ENCODE assay signal across 9 cellular contexts in the genomic region with DNA sequence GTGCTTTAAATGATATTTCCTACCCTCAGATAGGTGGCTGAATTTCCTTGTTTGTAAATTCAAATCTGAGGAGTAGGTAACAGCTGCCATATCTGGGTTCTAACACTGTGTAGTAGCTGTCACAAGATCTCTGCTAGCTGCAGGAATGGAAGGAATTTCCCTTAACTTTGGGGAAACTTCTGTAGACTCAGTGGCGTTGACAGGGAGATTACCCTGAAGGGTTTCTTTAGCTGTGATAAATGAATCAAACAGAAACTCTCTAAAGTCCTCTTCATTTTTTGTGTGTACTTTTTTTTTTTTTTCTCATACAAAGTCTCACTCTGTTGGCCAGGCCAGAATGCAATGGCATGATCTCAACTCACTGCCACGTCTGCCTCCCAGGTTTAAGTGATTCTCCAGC. TPM values are rescaled to one million over a fixed set of nuclear protein-coding genes. Genes with fewer than 3 reads are reported as not detected.
DNase-seq lines count a peak whose midpoint lies in the region; ATAC-seq and TF ChIP-seq lines count a peak whose summit lies in the region.
"Had no signal": no experiment of that assay in that cellular context is flagged by ENCODE, and none has a peak within 500 bp of the region (broad histone marks: within the 10 kb centered on the region; RNA-seq: fewer than 3 reads in every experiment).

No MANE protein-coding gene starts in this region.

- intact Hi-C loops in gastrocnemius medialis (cut with DNase I; ENCODE audit: low total_unique reads), result no loop called here
- intact Hi-C loops in adrenal gland (cut with DNase I), result no loop called here

- TF ChIP-seq POLR2A in gastrocnemius medialis (IDR thresholded peaks at IDR 0.05) (no peak), adrenal gland (IDR thresholded peaks at IDR 0.05) (no peak)

- TF ChIP-seq CTCF in gastrocnemius medialis (IDR thresholded peaks at IDR 0.05 in 4 of 5, conservative IDR thresholded peaks at IDR 0.05 in 1 of 5) (no peak), adrenal gland (IDR thresholded peaks at IDR 0.05) (no peak)

- H3K4me1 Mint-ChIP-seq in CD4-positive, CD25-positive, alpha-beta regulatory T cell, result peaks cover 11 to 16% (median 15%) of the 10 kb centered on the region in 4 donors

- H3K27me3 Mint-ChIP-seq in CD4-positive, CD25-positive, alpha-beta regulatory T cell, result no peaks in the 10 kb centered on the region

- no peak overlapping the region for H3K4me3 Mint-ChIP-seq in CD4-positive, CD25-positive, alpha-beta regulatory T cell

- no peak for ATAC-seq in CD4-positive, CD25-positive, alpha-beta regulatory T cell (ENCODE audit: low read depth in 2 of 2)
- ATAC-seq in GM19023 (IDR thresholded peaks at IDR 0.05; ENCODE audit: unreplicated experiment) (peak; percentile 69), HG03460 (IDR thresholded peaks at IDR 0.05; ENCODE audit: unreplicated experiment) (peak; percentile 51), gastrocnemius medialis (no peak)

- H3K27me3 ChIP-seq in CD4-positive, CD25-positive, alpha-beta regulatory T cell (ENCODE audit: control insufficient read depth, insufficient read depth, low read length), result no peaks in the 10 kb centered on the region
- H3K27me3 ChIP-seq in gastrocnemius medialis (no peaks in the 10 kb centered on the region), adrenal gland (no peaks in the 10 kb centered on the region), MG63 (no peaks in the 10 kb centered on the region)

- peaks cover 8% of the 10 kb centered on the region for H3K4me1 ChIP-seq in CD4-positive, CD25-positive, alpha-beta regulatory T cell (ENCODE audit: control insufficient read depth, insufficient read depth, low read length, poor library complexity, severe bottlenecking)
- H3K4me1 ChIP-seq in gastrocnemius medialis (no peaks in the 10 kb centered on the region), adrenal gland (replicated peaks in 1 of 2) (no peaks in the 10 kb centered on the region)

- no peak overlapping the region for H3K27ac ChIP-seq in CD4-positive, CD25-positive, alpha-beta regulatory T cell (ENCODE audit: insufficient read depth, low read length, poor library complexity, severe bottlenecking)
- no peak overlapping the region for H3K27ac ChIP-seq in gastrocnemius medialis
- H3K27ac ChIP-seq in adrenal gland, result no peak overlapping the region

- H3K9me3 ChIP-seq in CD4-positive, CD25-positive, alpha-beta regulatory T cell (ENCODE audit: control insufficient read depth in 2 of 2, low read length in 2 of 2), result no peaks in the 10 kb centered on the region
- no peaks in the 10 kb centered on the region for H3K9me3 ChIP-seq in gastrocnemius medialis
- H3K9me3 ChIP-seq in adrenal gland (replicated peaks in 1 of 3), result no peaks in the 10 kb centered on the region
- no peaks in the 10 kb centered on the region for H3K9me3 ChIP-seq in MG63

- no peak for DNase-seq in CD4-positive, CD25-positive, alpha-beta regulatory T cell
- peak; percentile 52 for DNase-seq in epidermal melanocyte (ENCODE audit: insufficient read length, low spot score)
- no peak for DNase-seq in gastrocnemius medialis
- no peak for DNase-seq in adrenal gland
- DNase-seq in kidney tubule cell (ENCODE audit: low spot score), result no peak
- DNase-seq in MG63, result no peak
- DNase-seq: NCI-H1417 treated with DMSO at 0.1 percent for 48 hours had no signal

- H3K27ac Mint-ChIP-seq in CD4-positive, CD25-positive, alpha-beta regulatory T cell, result peak overlapping the region in 2 of 3 donors; percentile 2 to 65

- WGBS in adrenal gland, 4 donors, result 86 to 97% (median 90%) methylated on average over 2 of the region's 2 CpGs

- H3K36me3 ChIP-seq in CD4-positive, CD25-positive, alpha-beta regulatory T cell (ENCODE audit: control insufficient read depth, insufficient read depth, low read length), result no peaks in the 10 kb centered on the region
- H3K36me3 ChIP-seq in gastrocnemius medialis (no peaks in the 10 kb centered on the region), adrenal gland (replicated peaks in 1 of 2) (no peaks in the 10 kb centered on the region), MG63 (no peaks in the 10 kb centered on the region)

- H3K36me3 Mint-ChIP-seq in CD4-positive, CD25-positive, alpha-beta regulatory T cell, result peaks cover 5% of the 10 kb centered on the region

- peaks cover 0 to 4% (median 0%) of the 10 kb centered on the region in 7 donors for H3K9me3 Mint-ChIP-seq in CD4-positive, CD25-positive, alpha-beta regulatory T cell

- no peak overlapping the region for H3K4me3 ChIP-seq in CD4-positive, CD25-positive, alpha-beta regulatory T cell (ENCODE audit: low read depth, low read length)
- no peak overlapping the region for H3K4me3 ChIP-seq in gastrocnemius medialis
- H3K4me3 ChIP-seq in adrenal gland, result no peak overlapping the region
- H3K4me3 ChIP-seq in MG63, result no peak overlapping the region

- in situ Hi-C loops in gastrocnemius medialis (cut with MboI; ENCODE audit: low sequenced_read_pairs in 4 of 4), result no loop called here

RNA-seq across cellular contexts. Expression of gene EPSTI1, which starts 5.3 kb away (rescaled TPM):
- total RNA-seq in CD4-positive, CD25-positive, alpha-beta regulatory T cell, result 81.2 TPM
- polyA plus RNA-seq in CD4-positive, CD25-positive, alpha-beta regulatory T cell, result 10 to 100 TPM; 32.5 to 76.0 (median 50.3) TPM
- 1 to 10 TPM in 1 of 4 donors, under 1 TPM in 3; 0.42 to 2.0 (median 0.65) TPM for total RNA-seq in gastrocnemius medialis
- 10 to 100 TPM in 6 of 8 donors, 1 to 10 TPM in 2; 7.1 to 36.3 (median 12.0) TPM for total RNA-seq in adrenal gland
- polyA plus RNA-seq in adrenal gland, result 10 to 100 TPM in 1 of 3 donors, 1 to 10 TPM in 2; 6.8 to 12.4 (median 8.5) TPM
- 2.9 and 5.7 TPM in 2 replicates for total RNA-seq in MG63 (2014; rRNA removed; shearing (Covaris generic); ENCODE audit: low replicate concordance)

RNA-seq across cellular contexts. Expression of gene DNAJC15, which starts 26.0 kb away (rescaled TPM):
- total RNA-seq in CD4-positive, CD25-positive, alpha-beta regulatory T cell, result 12.6 TPM
- 10 to 100 TPM; 19.1 to 36.5 (median 28.9) TPM for polyA plus RNA-seq in CD4-positive, CD25-positive, alpha-beta regulatory T cell
- total RNA-seq in gastrocnemius medialis (10 to 100 TPM in 2 of 4 donors, 1 to 10 TPM in 2; 6.2 to 19.5 (median 12.3) TPM), adrenal gland (10 to 100 TPM; 10.0 to 33.5 (median 16.8) TPM)
- polyA plus RNA-seq in adrenal gland, result 10 to 100 TPM; 13.5 to 23.1 (median 21.4) TPM
- 7.6 and 36.8 TPM in 2 replicates for total RNA-seq in MG63 (2014; rRNA removed; shearing (Covaris generic); ENCODE audit: low replicate concordance)

Comparison
In these comparisons a context has a peak if more than half of its experiments do, and no peak if none do; other contexts are left out.
1. ATAC-seq: peak in GM19023 (single experiment) and HG03460 (single experiment); none in CD4-positive, CD25-positive, alpha-beta regulatory T cell (0 of 2) and gastrocnemius medialis (0 of 2).